8 cellular contexts compared by ENCODE assay signal in genomic region chr15:88894348-88894818, GRCh38. TPM values are rescaled to one million over a fixed set of nuclear protein-coding genes. Genes with fewer than 3 reads are reported as not detected.
A peak's percentile ranks its signal among the peaks of the same experiment; 100 is the strongest.
DNase-seq lines count a peak whose midpoint lies in the region; ATAC-seq and TF ChIP-seq lines count a peak whose summit lies in the region.

No MANE protein-coding gene starts in this region.

- POLR2A ChIA-PET in CD4-positive, alpha-beta T cell (lab: Charles Lee) = interaction anchor here (1.3 to 4.0 kb wide), 2 partner anchors 10 to 124 kb away, joined by 3 to 49 read pairs; no protein-coding TSS in a partner anchor

- H3K27ac ChIP-seq in CD4-positive, alpha-beta T cell (ENCODE audit: low read depth, low read length) = no peak overlapping the region
- H3K27ac ChIP-seq in GM23248 = no peak overlapping the region
- peak overlapping the region in 1 of 4 donors; percentile 4 for H3K27ac ChIP-seq in gastrocnemius medialis

- H2AFZ ChIP-seq in GM23248 = no peak overlapping the region; the same call in 1 of the 2 replicates

- H3K9ac ChIP-seq in GM23248 = no peak overlapping the region

- peak; percentile 81 to 91 (median 88) for DNase-seq in CD4-positive, alpha-beta T cell
- DNase-seq in GM23248 (peak; percentile 40), NCI-H774 (lab: John Stamatoyannopoulos, UW) (peak; percentile 29), germinal center (ENCODE audit: low spot score) (peak; percentile 78), gastrocnemius medialis (peak in 1 of 2 donors; percentile 69), NCI-H226 (no peak)
- DNase-seq in activated T-helper 1 cell treated with anti-CD3 and anti-CD28 coated beads, Interleukin-2, amount 50 U/mL, for 16 hours (ENCODE audit: low read depth in 1 of 2, low spot score in 1 of 2) = peak; percentile 71 to 82

- TF ChIP-seq CTCF in CD4-positive, alpha-beta T cell (IDR thresholded peaks at IDR 0.05) = peak; percentile 92
- TF ChIP-seq CTCF in gastrocnemius medialis (IDR thresholded peaks at IDR 0.05 in 4 of 5, conservative IDR thresholded peaks at IDR 0.05 in 1 of 5) = peak; percentile 64 to 81 (median 72)

- H3F3A ChIP-seq in GM23248 (ENCODE audit: insufficient read depth) = peaks cover 5% of the 10 kb centered on the region; the same call in 1 of the 2 replicates

- no peaks in the 10 kb centered on the region for H4K20me1 ChIP-seq in GM23248 (ENCODE audit: insufficient read depth)

- H3K4me3 Mint-ChIP-seq in CD4-positive, alpha-beta T cell = peak overlapping the region; percentile 97

- H3K4me2 ChIP-seq in GM23248 (ENCODE audit: unreplicated experiment) = no peak overlapping the region

- 42 to 47% methylated on average over 23 of the region's 23 CpGs for WGBS in GM23248 (ENCODE audit: low coverage in 1 of 2, low lambda C conversion rate in 2 of 2, missing lambda C conversion rate in 2 of 2), 2 experiments

- H3K36me3 ChIP-seq in GM23248 (ENCODE audit: low read depth) (no peaks in the 10 kb centered on the region), gastrocnemius medialis (peaks cover 0 to 7% of the 10 kb centered on the region in 2 donors)

- intact Hi-C loops in CD4-positive, alpha-beta T cell (cut with DNase I, micrococcal nuclease) = loop anchor here (1.0 to 10.0 kb wide), 8 partner anchors 10 to 443 kb away; no protein-coding TSS in a partner anchor
- intact Hi-C loops in gastrocnemius medialis (cut with DNase I; ENCODE audit: low total_unique reads) = loop anchor here (2.0 kb wide), 1 partner anchor 122 kb away; no protein-coding TSS in a partner anchor

- H3K4me1 Mint-ChIP-seq in CD4-positive, alpha-beta T cell (ENCODE audit: low read depth) = peaks cover 34% of the 10 kb centered on the region

- ATAC-seq in CD4-positive, alpha-beta T cell (ENCODE audit: poor library complexity) = peak; percentile 69
- peak; percentile 24 to 49 for ATAC-seq in gastrocnemius medialis
- no peak for ATAC-seq in GM18517 (IDR thresholded peaks at IDR 0.05; ENCODE audit: unreplicated experiment)

- no peaks in the 10 kb centered on the region for H3K79me2 ChIP-seq in GM23248 (ENCODE audit: insufficient read depth)

- TF ChIP-seq POLR2A in gastrocnemius medialis (IDR thresholded peaks at IDR 0.05) = no peak

- peaks cover 22% of the 10 kb centered on the region for H3K36me3 Mint-ChIP-seq in CD4-positive, alpha-beta T cell (ENCODE audit: low read depth)

- no peaks in the 10 kb centered on the region for H3K9me2 ChIP-seq in GM23248 (ENCODE audit: insufficient read depth)

- peak overlapping the region; percentile 85 for H3K27ac Mint-ChIP-seq in CD4-positive, alpha-beta T cell

- H3K9me3 Mint-ChIP-seq in CD4-positive, alpha-beta T cell = no peaks in the 10 kb centered on the region

- in situ Hi-C loops in GM23248 (cut with MboI) = no loop called here
- in situ Hi-C loops in gastrocnemius medialis (cut with MboI; ENCODE audit: low sequenced_read_pairs in 4 of 4) = loop anchor here in 2 of 4 donors (10.0 kb wide), 2 partner anchors 280 to 290 kb away; no protein-coding TSS in a partner anchor

- H3K9me3 ChIP-seq in CD4-positive, alpha-beta T cell (ENCODE audit: control insufficient read depth, low read length) = no peaks in the 10 kb centered on the region
- H3K9me3 ChIP-seq in GM23248 (ENCODE audit: low read depth) (no peaks in the 10 kb centered on the region), gastrocnemius medialis (no peaks in the 10 kb centered on the region)

- H3K4me1 ChIP-seq in GM23248 (ENCODE audit: insufficient read depth) (no peaks in the 10 kb centered on the region), gastrocnemius medialis (peaks cover 12 to 49% of the 10 kb centered on the region in 2 donors)

- H3K27me3 ChIP-seq in CD4-positive, alpha-beta T cell (ENCODE audit: control insufficient read depth, insufficient read depth, low read length) = no peaks in the 10 kb centered on the region
- H3K27me3 ChIP-seq in GM23248 (replicated peaks; ENCODE audit: insufficient read depth) = no peaks in the 10 kb centered on the region
- peaks cover 10 to 15% (median 14%) of the 10 kb centered on the region in 3 donors for H3K27me3 ChIP-seq in gastrocnemius medialis

- H3K4me3 ChIP-seq in GM23248 = no peak overlapping the region; the same call in 1 of the 2 replicates
- peak overlapping the region; percentile 33 to 67 (median 56) for H3K4me3 ChIP-seq in gastrocnemius medialis

- CTCF ChIA-PET in CD4-positive, alpha-beta T cell (lab: Charles Lee) = interaction anchor here (0.6 to 4.6 kb wide), 4 partner anchors 10 to 270 kb away, joined by 3 to 38 read pairs (median 6); no protein-coding TSS in a partner anchor

- H3K27me3 Mint-ChIP-seq in CD4-positive, alpha-beta T cell = no peaks in the 10 kb centered on the region

RNA-seq across cellular contexts. Expression of gene HAPLN3, which starts 1.0 kb away (rescaled TPM):
- total RNA-seq in CD4-positive, alpha-beta T cell = 10 to 100 TPM; 79.0 to 80.2 TPM
- 2.9 and 6.7 TPM in 2 replicates for total RNA-seq in GM23248 (2014; rRNA removed; shearing (Covaris generic))
- 3.3 and 4.5 TPM in 2 replicates for polyA plus RNA-seq in GM23248 (2016; fragmentation: Nextera tagmentation; extraction: Ambion mirVana)
- 1 to 10 TPM; 1.7 to 5.2 (median 2.1) TPM for total RNA-seq in gastrocnemius medialis

RNA-seq across cellular contexts. Expression of gene MFGE8, which starts 18.8 kb away (rescaled TPM):
- 10 to 100 TPM; 87.9 to 93.0 TPM for total RNA-seq in CD4-positive, alpha-beta T cell
- total RNA-seq in GM23248 (2014; rRNA removed; shearing (Covaris generic)) = 334 and 355 TPM in 2 replicates
- polyA plus RNA-seq in GM23248 (2016; fragmentation: Nextera tagmentation; extraction: Ambion mirVana) = 411 and 437 TPM in 2 replicates
- 100 to 1,000 TPM; 239 to 437 (median 395) TPM for total RNA-seq in gastrocnemius medialis

Comparison
In these comparisons a context has a peak if more than half of its experiments do, and no peak if none do; other contexts are left out.
1. RNA of gene HAPLN3, which starts 1.0 kb away (total RNA-seq): 79.0 to 80.2 TPM in CD4-positive, alpha-beta T cell; 2.9 to 6.7 TPM in GM23248 and 1.7 to 5.2 TPM in gastrocnemius medialis; every median in the first group is over 10 times any median in the second.